Comparison of ENCODE assay signal across 8 cellular contexts in the genomic region with DNA sequence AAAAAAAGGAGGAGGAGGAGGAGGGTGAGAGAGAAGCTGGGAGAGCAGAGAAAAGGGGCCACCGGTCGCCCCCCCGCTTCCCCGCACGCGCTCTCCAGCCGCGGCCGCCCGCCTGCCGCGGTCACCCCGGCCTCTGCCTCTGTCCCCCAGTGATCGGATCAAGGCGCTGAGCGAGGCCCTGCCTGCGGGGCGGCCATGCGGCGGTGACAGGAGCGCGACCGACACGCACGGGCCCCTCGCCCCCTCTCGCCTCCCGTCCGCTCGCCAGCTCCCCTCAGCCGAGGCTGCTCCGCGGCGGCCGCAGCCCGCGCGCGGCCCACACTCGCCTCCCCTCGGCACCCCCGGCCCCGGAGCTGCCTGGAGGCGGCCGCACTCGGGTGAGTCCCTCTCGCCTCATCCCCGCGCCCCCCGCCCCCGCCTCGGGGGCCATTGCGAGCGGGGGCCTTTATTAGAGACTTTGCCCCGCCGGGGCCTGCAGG. TPM values are rescaled to one million over a fixed set of nuclear protein-coding genes. Genes with fewer than 3 reads are reported as not detected.
DNase-seq lines count a peak whose midpoint lies in the region; ATAC-seq, FAIRE-seq and TF ChIP-seq lines count a peak whose summit lies in the region.

A gene (plus strand): TSS at position 27 of the 479 bp plus-strand sequence. CDS start 31,411 bp downstream, outside the sequence.

- 2% methylated on average over 13 of the region's 56 CpGs for WGBS in HepG2 (ENCODE audit: low lambda C conversion rate)

- H3K9ac ChIP-seq in HepG2 (ENCODE audit: insufficient read depth, low read depth, low read length), result peak within 1 kb of the TSS; percentile 98

- TF ChIP-seq CTCF in PC-9 (conservative IDR thresholded peaks at IDR 0.05), result 0 out of 2 replicates have a peak, but pooled peaks have one; percentile 1
- no peak for TF ChIP-seq CTCF in cardiac fibroblast (IDR thresholded peaks at IDR 0.05; ENCODE audit: low read depth, low read length)
- no peak for TF ChIP-seq CTCF in HepG2 (CRISPR knock-in tag; IDR thresholded peaks at IDR 0.05)

- H3K79me2 ChIP-seq in PC-9 (ENCODE audit: low read depth) (peaks cover 43% of the 10 kb centered on the region), HepG2 (ENCODE audit: insufficient read depth, low read length) (peaks cover 42% of the 10 kb centered on the region)

- TF ChIP-seq POLR2A in HepG2 (IDR thresholded peaks at IDR 0.05; ENCODE audit: insufficient read depth in 1 of 2, low read depth in 2 of 2, low read length in 2 of 2), result peak; percentile 51 to 56; a peak in 3 of 4 replicates

- H3K36me3 ChIP-seq in PC-9 (ENCODE audit: low read depth) (no peaks in the 10 kb centered on the region), HepG2 (replicated peaks in 1 of 2; ENCODE audit: control insufficient read depth in 1 of 2, insufficient read depth in 2 of 2, low read length in 2 of 2) (peaks cover 0 to 2% of the 10 kb centered on the region in 2 experiments; a peak in 2 of 5 replicates)

- H3K4me1 ChIP-seq in PC-9 (replicated peaks; ENCODE audit: insufficient read depth) (peaks cover 55% of the 10 kb centered on the region), HepG2 (ENCODE audit: insufficient read depth, low read length) (peaks cover 73% of the 10 kb centered on the region)

- intact Hi-C loops in PC-9 (cut with micrococcal nuclease; ENCODE audit: unreplicated experiment) (loop anchor here (1.0 to 2.0 kb wide), 4 partner anchors 22 to 241 kb away; no protein-coding TSS in a partner anchor), HepG2 (cut with micrococcal nuclease; ENCODE audit: unreplicated experiment) (no loop called here)

- TF ChIP-seq EP300 in HepG2 (IDR thresholded peaks at IDR 0.05; ENCODE audit: low read depth in 2 of 2, low read length in 2 of 2), result no peak
- no peak for TF ChIP-seq EP300 in HepG2 (CRISPR knock-in tag; IDR thresholded peaks at IDR 0.05; ENCODE audit: borderline replicate concordance)

- ATAC-seq in GM18520 (IDR thresholded peaks at IDR 0.05; ENCODE audit: unreplicated experiment), result peak; percentile 4
- peak; percentile 8 for ATAC-seq in HG02588 (IDR thresholded peaks at IDR 0.05; ENCODE audit: unreplicated experiment)
- ATAC-seq in HepG2, result peak; percentile 22
- ATAC-seq in stimulated activated naive CD8-positive, alpha-beta T cell treated with anti-CD3 and anti-CD28 coated beads, Interleukin-15, Interleukin-2, amounts not matched to agents 100 U/mL and 50 U/mL, for 24 hours, result peak; percentile 5

- BruUV-seq in PC-9 (replicated peaks; lab: Mats Ljungman, UMichigan) (no TSS peak), HepG2 (replicated peaks; lab: Mats Ljungman, UMichigan) (TSS peak; percentile 54)

- no peak for DNase-seq in PC-9
- DNase-seq in cardiac fibroblast (ENCODE audit: low read depth in 2 of 2), result no peak
- no peak for DNase-seq in HepG2 (ENCODE audit: low spot score)
- no peak for DNase-seq in stimulated activated naive CD8-positive, alpha-beta T cell treated with anti-CD3 and anti-CD28 coated beads, Interleukin-15, Interleukin-2, amounts not matched to agents 100 U/mL and 50 U/mL, for 24 hours
- no peak for DNase-seq in NCI-H226
- no peak for DNase-seq in NCI-H82 (lab: John Stamatoyannopoulos, UW)

- no peak for FAIRE-seq in HepG2 (lab: Jason Lieb, UNC)

- no peak; the same call in 1 of the 2 replicates for TF ChIP-seq RAD21 in HepG2 (CRISPR knock-in tag; IDR thresholded peaks at IDR 0.05)

- in situ Hi-C loops in HepG2 (cut with HindIII; ENCODE audit: extremely low pct_ligation_motif_present, low pct_unique_long_range_greater_than_20kb), result loop anchor here (5.0 kb wide), 1 partner anchor 75 kb away; no protein-coding TSS in a partner anchor

- H3K4me2 ChIP-seq in PC-9 (peak within 1 kb of the TSS; percentile 100), HepG2 (ENCODE audit: low read depth, low read length) (peak within 1 kb of the TSS; percentile 99)

- H3K27me3 ChIP-seq in PC-9 (ENCODE audit: insufficient read depth, low read depth), result no peaks in the 10 kb centered on the region
- H3K27me3 ChIP-seq in HepG2 (ENCODE audit: control insufficient read depth in 1 of 2, insufficient read depth in 2 of 2, low read length in 2 of 2), result no peaks in the 10 kb centered on the region; a peak in 1 of 5 replicates

- H4K20me1 ChIP-seq in PC-9 (ENCODE audit: insufficient read depth) (peaks cover 38% of the 10 kb centered on the region), HepG2 (ENCODE audit: insufficient read depth, low read length) (peaks cover 39% of the 10 kb centered on the region)

- peak within 1 kb of the TSS; percentile 98 for H3K4me3 ChIP-seq in PC-9
- H3K4me3 ChIP-seq in cardiac fibroblast (replicated peaks in 1 of 2; ENCODE audit: low read depth in 2 of 2, low read length in 2 of 2), result peak within 1 kb of the TSS; percentile 67 to 76
- H3K4me3 ChIP-seq in HepG2 (replicated peaks in 1 of 3; ENCODE audit: insufficient read depth in 1 of 3, low read depth in 2 of 3, low read length in 3 of 3), result peak within 1 kb of the TSS; percentile 84 to 91 (median 88)

- H2AFZ ChIP-seq in PC-9 (peak within 1 kb of the TSS; percentile 88), HepG2 (ENCODE audit: low read length) (no peak within 1 kb of the TSS)

- CTCF ChIA-PET in PC-9 (lab: Charles Lee), result interaction anchor here (0.6 kb wide), 1 partner anchor 71 kb away, joined by 4 read pairs; no protein-coding TSS in a partner anchor
- CTCF ChIA-PET in HepG2 (lab: Yijun Ruan, JAX; ENCODE audit: low intra/inter-chr PET ratio, low total read pairs), result no interaction called here

- no peaks in the 10 kb centered on the region for H3K9me3 ChIP-seq in PC-9 (ENCODE audit: insufficient read depth, low read depth)
- H3K9me3 ChIP-seq in HepG2 (ENCODE audit: low read length), result no peaks in the 10 kb centered on the region

- no peaks in the 10 kb centered on the region for H3K9me2 ChIP-seq in PC-9 (ENCODE audit: insufficient read depth)

- peak within 1 kb of the TSS; percentile 88 for H3K27ac ChIP-seq in PC-9
- H3K27ac ChIP-seq in HepG2 (ENCODE audit: extremely low read length, insufficient read depth, low read length), result peak within 1 kb of the TSS; percentile 98

- POLR2A ChIA-PET in PC-9 (lab: Charles Lee; ENCODE audit: unreplicated experiment), result interaction anchor here (0.6 to 0.8 kb wide), 7 partner anchors 22 to 195 kb away, joined by 4 to 45 read pairs (median 19); no protein-coding TSS in a partner anchor
- POLR2A ChIA-PET in HepG2 (lab: Yijun Ruan, JAX), result interaction anchor here (0.7 to 2.3 kb wide), 8 partner anchors 16 to 78 kb away, joined by 3 to 33 read pairs (median 9); no protein-coding TSS in a partner anchor

- peaks cover 41% of the 10 kb centered on the region for H3F3A ChIP-seq in PC-9 (ENCODE audit: insufficient read depth, low read depth)

TF ChIP-seq in HepG2, 621 proteins besides CTCF, POLR2A, EP300 and RAD21 (continues in another document):
- TF ChIP-seq KMT2B (CRISPR knock-in tag; IDR thresholded peaks at IDR 0.05), result no peak
- TF ChIP-seq ZFY (CRISPR knock-in tag; IDR thresholded peaks at IDR 0.05), result peak; percentile 70
- peak; percentile 32; the same call in 1 of the 2 replicates for TF ChIP-seq ZNF773 (CRISPR knock-in tag; IDR thresholded peaks at IDR 0.05; ENCODE audit: borderline replicate concordance)
- TF ChIP-seq, protein P1, sequence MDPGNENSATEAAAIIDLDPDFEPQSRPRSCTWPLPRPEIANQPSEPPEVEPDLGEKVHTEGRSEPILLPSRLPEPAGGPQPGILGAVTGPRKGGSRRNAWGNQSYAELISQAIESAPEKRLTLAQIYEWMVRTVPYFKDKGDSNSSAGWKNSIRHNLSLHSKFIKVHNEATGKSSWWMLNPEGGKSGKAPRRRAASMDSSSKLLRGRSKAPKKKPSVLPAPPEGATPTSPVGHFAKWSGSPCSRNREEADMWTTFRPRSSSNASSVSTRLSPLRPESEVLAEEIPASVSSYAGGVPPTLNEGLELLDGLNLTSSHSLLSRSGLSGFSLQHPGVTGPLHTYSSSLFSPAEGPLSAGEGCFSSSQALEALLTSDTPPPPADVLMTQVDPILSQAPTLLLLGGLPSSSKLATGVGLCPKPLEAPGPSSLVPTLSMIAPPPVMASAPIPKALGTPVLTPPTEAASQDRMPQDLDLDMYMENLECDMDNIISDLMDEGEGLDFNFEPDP (CRISPR knock-in tag; conservative IDR thresholded peaks at IDR 0.05), result no peak
- no peak for TF ChIP-seq PHF5A (CRISPR knock-in tag; IDR thresholded peaks at IDR 0.05; ENCODE audit: low read depth, unreplicated experiment)
- no peak for TF ChIP-seq KLF6 (CRISPR knock-in tag; IDR thresholded peaks at IDR 0.05)
- TF ChIP-seq CCAR2 (optimal IDR thresholded peaks at IDR 0.05; ENCODE audit: low read depth, low read length), result no peak
- no peak for TF ChIP-seq ZNF530 (CRISPR knock-in tag; IDR thresholded peaks at IDR 0.05; ENCODE audit: low read depth)
- no peak for TF ChIP-seq ERF (CRISPR knock-in tag; IDR thresholded peaks at IDR 0.05)
- no peak for TF ChIP-seq MED1 (CRISPR knock-in tag; IDR thresholded peaks at IDR 0.05)
- TF ChIP-seq MAZ (IDR thresholded peaks at IDR 0.05; ENCODE audit: borderline replicate concordance, low read depth, low read length), result peak; percentile 68
- TF ChIP-seq MAZ (CRISPR knock-in tag; IDR thresholded peaks at IDR 0.05; ENCODE audit: low read depth), result 0 out of 2 replicates have a peak, but pooled peaks have one; percentile 7

RNA-seq across cellular contexts. Expression of the gene that starts here (rescaled TPM):
- total RNA-seq in PC-9 (2021), result 364 and 374 TPM in 2 replicates
- total RNA-seq in HepG2 (2016; rRNA removed; fragmentation: Illumina TruSeq; extraction: Trizol), result 120 and 125 TPM in 2 replicates
- 37.3 and 58.3 TPM in 2 replicates for total RNA-seq in HepG2 (2016; cell fraction: cytosol; rRNA removed; fragmentation: Illumina TruSeq; extraction: Trizol; ENCODE audit: low read depth)
- total RNA-seq in HepG2 (2016; cell fraction: insoluble cytoplasmic fraction; rRNA removed; fragmentation: Illumina TruSeq; extraction: Trizol), result 103 and 117 TPM in 2 replicates
- 54.3 and 54.7 TPM in 2 replicates for total RNA-seq in HepG2 (2016; cell fraction: membrane; rRNA removed; fragmentation: Illumina TruSeq; extraction: Trizol)
- total RNA-seq in HepG2 (2016; cell fraction: nucleus; rRNA removed; fragmentation: Illumina TruSeq; extraction: Trizol), result 134 and 149 TPM in 2 replicates
- polyA plus RNA-seq in HepG2 (2011; rRNA removed), result 53.1 and 74.6 TPM in 2 replicates
- polyA plus RNA-seq in HepG2 (2011; cell fraction: cytosol; rRNA removed), result 16.3 and 16.6 TPM in 2 replicates
- polyA plus RNA-seq in HepG2 (2011; cell fraction: nucleus; rRNA removed), result 287 and 329 TPM in 2 replicates
- 103 and 123 TPM in 2 replicates for polyA plus RNA-seq in HepG2 (2012)
- 4.7 and 5.5 TPM in 2 replicates for polyA plus RNA-seq in HepG2 (2016; cell fraction: cytosol; fragmentation: Illumina TruSeq; extraction: Trizol; ENCODE audit: low read depth)
- 82.1 and 105 TPM in 2 replicates for polyA plus RNA-seq in HepG2 (2016; cell fraction: insoluble cytoplasmic fraction; fragmentation: Illumina TruSeq; extraction: Trizol; ENCODE audit: low read depth)
- 9.2 and 14.0 TPM in 2 replicates for polyA plus RNA-seq in HepG2 (2016; cell fraction: membrane; fragmentation: Illumina TruSeq; extraction: Trizol; ENCODE audit: low read depth)
- 246 and 264 TPM in 2 replicates for polyA plus RNA-seq in HepG2 (2016; cell fraction: nucleus; fragmentation: Illumina TruSeq; extraction: Trizol; ENCODE audit: insufficient read depth, low read depth)
- 39.7 and 41.1 TPM in 2 replicates for polyA minus RNA-seq in HepG2 (2011; rRNA and poly(A)+ RNA removed; ENCODE audit: low replicate concordance)
- polyA minus RNA-seq in HepG2 (2011; cell fraction: cytosol; rRNA and poly(A)+ RNA removed), result 41.3 and 45.4 TPM in 2 replicates
- 206 and 208 TPM in 2 replicates for polyA minus RNA-seq in HepG2 (2011; cell fraction: nucleus; rRNA and poly(A)+ RNA removed)
